In genomic region chr14:38197001-38197760, GRCh38 we compare ENCODE assay signal across 9 cellular contexts. TPM values are rescaled to one million over a fixed set of nuclear protein-coding genes. Genes with fewer than 3 reads are reported as not detected.
DNase-seq lines count a peak whose midpoint lies in the region; ATAC-seq and TF ChIP-seq lines count a peak whose summit lies in the region.
"Had no signal": no experiment of that assay in that cellular context is flagged by ENCODE, and none has a peak within 500 bp of the region (broad histone marks: within the 10 kb centered on the region; RNA-seq: fewer than 3 reads in every experiment).

No MANE protein-coding gene starts in this region.

- H3K79me2 ChIP-seq in OCI-LY1 (ENCODE audit: insufficient read depth, low read length), result no peaks in the 10 kb centered on the region
- H3K79me2 ChIP-seq in smooth muscle cell (ENCODE audit: low read depth), result no peaks in the 10 kb centered on the region

- H3K4me2 ChIP-seq in OCI-LY1 (ENCODE audit: low read length), result peak overlapping the region; percentile 27; the same call in 1 of the 2 replicates
- H3K4me2 ChIP-seq in smooth muscle cell, result peak overlapping the region; percentile 38

- no peaks in the 10 kb centered on the region for H3K27me3 ChIP-seq in OCI-LY1 (ENCODE audit: insufficient read depth, low read length)
- H3K27me3 ChIP-seq in smooth muscle cell (ENCODE audit: low read depth), result no peaks in the 10 kb centered on the region
- no peaks in the 10 kb centered on the region for H3K27me3 ChIP-seq in MG63

- TF ChIP-seq CTCF in OCI-LY1 (IDR thresholded peaks at IDR 0.05; ENCODE audit: low read length) (peak; percentile 73), smooth muscle cell (IDR thresholded peaks at IDR 0.05; ENCODE audit: borderline replicate concordance, insufficient read depth, poor library complexity, severe bottlenecking) (peak; percentile 69)

- DNase-seq in NCI-H345 treated with DMSO at 0.1 percent for 48 hours (lab: John Stamatoyannopoulos, UW; ENCODE audit: unreplicated experiment) (peak; percentile 26), NCI-H345 (lab: John Stamatoyannopoulos, UW) (no peak), fibroblast of peridontal ligament (ENCODE audit: extremely low read depth) (peak; percentile 94), smooth muscle cell (lab: John Stamatoyannopoulos, UW; ENCODE audit: unreplicated experiment) (no peak), MG63 (no peak)
- DNase-seq in activated CD4-positive, alpha-beta T cell treated with anti-CD3 and anti-CD28 coated beads, Interleukin-2, amount 50 U/mL, for 48 hours, result no peak
- DNase-seq: T-helper 17 cell had no signal

- H3F3A ChIP-seq in OCI-LY1 (ENCODE audit: insufficient read depth, low read length), result no peaks in the 10 kb centered on the region
- no peaks in the 10 kb centered on the region for H3F3A ChIP-seq in smooth muscle cell (ENCODE audit: low read depth)

- H2AFZ ChIP-seq in OCI-LY1 (ENCODE audit: low read length) (peak overlapping the region; percentile 35; the same call in 1 of the 2 replicates), smooth muscle cell (ENCODE audit: low read depth) (peak overlapping the region; percentile 36)

- H4K20me1 ChIP-seq in OCI-LY1 (ENCODE audit: insufficient read depth, low read length) (no peaks in the 10 kb centered on the region), smooth muscle cell (ENCODE audit: low read depth) (no peaks in the 10 kb centered on the region)

- H3K4me3 ChIP-seq in OCI-LY1 (ENCODE audit: low read depth, low read length, poor library complexity, severe bottlenecking) (no peak overlapping the region), smooth muscle cell (no peak overlapping the region), MG63 (no peak overlapping the region)

- H3K4me1 ChIP-seq in OCI-LY1 (ENCODE audit: insufficient read depth, low read length, severe bottlenecking), result peaks cover 47% of the 10 kb centered on the region
- H3K4me1 ChIP-seq in smooth muscle cell (ENCODE audit: low read depth), result no peaks in the 10 kb centered on the region

- H3K27ac ChIP-seq in OCI-LY1 (ENCODE audit: low read depth, low read length, poor library complexity, severe bottlenecking), result peak overlapping the region; percentile 55
- H3K27ac ChIP-seq in smooth muscle cell (ENCODE audit: low read depth), result peak overlapping the region; percentile 28

- H3K36me3 ChIP-seq in OCI-LY1 (ENCODE audit: insufficient read depth, low read length) (no peaks in the 10 kb centered on the region), smooth muscle cell (ENCODE audit: low read depth) (no peaks in the 10 kb centered on the region), MG63 (no peaks in the 10 kb centered on the region)

- no peaks in the 10 kb centered on the region for H3K9me2 ChIP-seq in OCI-LY1 (ENCODE audit: low read depth, low read length)

- H3K9me3 ChIP-seq in OCI-LY1 (ENCODE audit: low read length) (no peaks in the 10 kb centered on the region), smooth muscle cell (replicated peaks; ENCODE audit: low read depth) (no peaks in the 10 kb centered on the region), MG63 (no peaks in the 10 kb centered on the region)

- H3K9ac ChIP-seq in OCI-LY1 (ENCODE audit: low read length) (peak overlapping the region; percentile 15; the same call in 1 of the 2 replicates), smooth muscle cell (ENCODE audit: low read depth) (no peak overlapping the region)

- ATAC-seq in HG03342 (IDR thresholded peaks at IDR 0.05; ENCODE audit: unreplicated experiment), result no peak
- ATAC-seq: T-helper 17 cell had no signal

RNA-seq across cellular contexts. Expression of gene SSTR1, which starts 10.5 kb away (rescaled TPM):
- total RNA-seq in smooth muscle cell, result 11.3 and 11.5 TPM in 2 replicates
- polyA plus RNA-seq in smooth muscle cell, result 12.3 and 12.6 TPM in 2 replicates
- total RNA-seq in MG63 (2014; rRNA removed; shearing (Covaris generic); ENCODE audit: low replicate concordance), result 0.07 and 0.92 TPM in 2 replicates
- total RNA-seq: T-helper 17 cell had no signal

RNA-seq across cellular contexts. Expression of gene CLEC14A, which starts 58.7 kb away (rescaled TPM):
- 12.0 and 13.0 TPM in 2 replicates for total RNA-seq in smooth muscle cell
- polyA plus RNA-seq in smooth muscle cell, result 15.6 and 23.8 TPM in 2 replicates
- not detected in 2 replicates for total RNA-seq in MG63 (2014; rRNA removed; shearing (Covaris generic); ENCODE audit: low replicate concordance)
- total RNA-seq: T-helper 17 cell had no signal

Comparison
In these comparisons a context has a peak if more than half of its experiments do, and no peak if none do; other contexts are left out.
1. DNase-seq: peak in NCI-H345 treated with DMSO at 0.1 percent for 48 hours (single experiment) and fibroblast of peridontal ligament (single experiment); none in NCI-H345 (single experiment), smooth muscle cell (single experiment), activated CD4-positive, alpha-beta T cell treated with anti-CD3 and anti-CD28 coated beads, Interleukin-2, amount 50 U/mL, for 48 hours (0 of 2) and MG63 (single experiment).
2. RNA of gene CLEC14A, which starts 58.7 kb away (total RNA-seq): 12.0 to 13.0 TPM in smooth muscle cell; not detected in MG63; every median in the first group is over 10 times any median in the second.